Comparison of ENCODE assay signal across 11 cellular contexts in genomic region chr7:28358423-28358868, GRCh38. TPM values are rescaled to one million over a fixed set of nuclear protein-coding genes. Genes with fewer than 3 reads are reported as not detected.
DNase-seq lines count a peak whose midpoint lies in the region; ATAC-seq and TF ChIP-seq lines count a peak whose summit lies in the region.
"Had no signal": no experiment of that assay in that cellular context is flagged by ENCODE, and none has a peak within 500 bp of the region (broad histone marks: within the 10 kb centered on the region; RNA-seq: fewer than 3 reads in every experiment).

No MANE protein-coding gene starts in this region.

- H3K4me1 ChIP-seq in GM23248 (ENCODE audit: insufficient read depth) (peaks cover 39% of the 10 kb centered on the region), Panc1 (ENCODE audit: control insufficient read depth, insufficient read depth, low read length) (0 out of 2 replicates have a peak, but pooled peaks cover 2% of the 10 kb centered on the region)

- H3K4me2 ChIP-seq in GM23248 (ENCODE audit: unreplicated experiment) = peak overlapping the region; percentile 62

- no TSS peak for BruUV-seq in Panc1 (replicated peaks; lab: Mats Ljungman, UMichigan)

- H4K20me1 ChIP-seq in GM23248 (ENCODE audit: insufficient read depth) = no peaks in the 10 kb centered on the region

- peak; percentile 82 for ATAC-seq in Panc1
- ATAC-seq in esophagus mucosa = peak; percentile 80
- no peak for ATAC-seq in GM21576 (IDR thresholded peaks at IDR 0.05; ENCODE audit: unreplicated experiment)

- in situ Hi-C loops in GM23248 (cut with MboI) (no loop called here), Panc1 (cut with HindIII; ENCODE audit: low pct_unique_long_range_greater_than_20kb, low sequenced_read_pairs) (no loop called here)

- peaks cover 50% of the 10 kb centered on the region for H3K4me1 Mint-ChIP-seq in nephron progenitor cell

- H3K9ac ChIP-seq in GM23248 = peak overlapping the region; percentile 1; the same call in 1 of the 2 replicates

- TF ChIP-seq CTCF in Panc1 (IDR thresholded peaks at IDR 0.05) = no peak
- TF ChIP-seq CTCF in nephron progenitor cell (IDR thresholded peaks at IDR 0.05) = no peak

- 17 to 19% methylated on average over 5 of the region's 5 CpGs for WGBS in GM23248 (ENCODE audit: low coverage in 1 of 2, low lambda C conversion rate in 2 of 2, missing lambda C conversion rate in 2 of 2), 2 experiments

- H3K27me3 ChIP-seq in GM23248 (replicated peaks; ENCODE audit: insufficient read depth) (no peaks in the 10 kb centered on the region), Panc1 (ENCODE audit: control insufficient read depth, insufficient read depth, low read length) (no peaks in the 10 kb centered on the region)
- H3K27me3 ChIP-seq: dorsolateral prefrontal cortex had no signal

- H3K27ac ChIP-seq in GM23248 (peak overlapping the region; percentile 46), Panc1 (ENCODE audit: low read length) (no peak overlapping the region)
- H3K27ac ChIP-seq: dorsolateral prefrontal cortex had no signal

- CTCF ChIA-PET in Panc1 (lab: Charles Lee) = interaction anchor here (0.9 kb wide), 1 partner anchor 61 kb away, joined by 3 read pairs; no protein-coding TSS in a partner anchor

- POLR2A ChIA-PET in Panc1 (lab: Charles Lee) = no interaction called here

- H3K4me3 Mint-ChIP-seq in nephron progenitor cell = no peak overlapping the region
- H3K4me3 Mint-ChIP-seq: activated T-cell treated with anti-CD3 and anti-CD28 coated beads, Interleukin-2, amount 50 U/mL, for 24 hours had no signal

- H3K36me3 Mint-ChIP-seq in nephron progenitor cell (ENCODE audit: low read depth) = peaks cover 6% of the 10 kb centered on the region

- intact Hi-C loops in Panc1 (cut with micrococcal nuclease; ENCODE audit: unreplicated experiment) = no loop called here

- H3K9me3 ChIP-seq in GM23248 (ENCODE audit: low read depth) (no peaks in the 10 kb centered on the region), Panc1 (ENCODE audit: control insufficient read depth, insufficient read depth, low read depth, low read length) (no peaks in the 10 kb centered on the region)

- no peaks in the 10 kb centered on the region; the same call in 1 of the 2 replicates for H3K9me2 ChIP-seq in GM23248 (ENCODE audit: insufficient read depth)

- no peak overlapping the region for H3K27ac Mint-ChIP-seq in nephron progenitor cell
- H3K27ac Mint-ChIP-seq: activated T-cell treated with anti-CD3 and anti-CD28 coated beads, Interleukin-2, amount 50 U/mL, for 24 hours had no signal

- H2AFZ ChIP-seq in GM23248 = no peak overlapping the region

- no peak overlapping the region for H3K4me3 ChIP-seq in GM23248
- H3K4me3 ChIP-seq in Panc1 (ENCODE audit: low read depth in 2 of 2, low read length in 2 of 2) = no peak overlapping the region
- H3K4me3 ChIP-seq in skeletal muscle cell (ENCODE audit: low read depth, low read length) = no peak overlapping the region
- H3K4me3 ChIP-seq: dorsolateral prefrontal cortex had no signal

- DNase-seq in GM23248 (peak; percentile 96), Panc1 (ENCODE audit: low read depth, low spot score) (peak; percentile 73), skeletal muscle cell (ENCODE audit: low read depth) (peak; percentile 91), nephron progenitor cell (no peak), T-helper 9 cell (no peak)
- no peak for DNase-seq in NK-92 treated with Interleukin-12 subunit alpha and Interleukin-12 subunit beta, amount 100 ng/mL, for 24 hours (lab: John Stamatoyannopoulos, UW)
- DNase-seq: activated T-cell treated with anti-CD3 and anti-CD28 coated beads, Interleukin-2, amount 50 U/mL, for 24 hours; dorsolateral prefrontal cortex; substantia nigra had no signal

- H3K79me2 ChIP-seq in GM23248 (ENCODE audit: insufficient read depth) = no peaks in the 10 kb centered on the region

- peaks cover 33% of the 10 kb centered on the region for H3F3A ChIP-seq in GM23248 (ENCODE audit: insufficient read depth)

- peaks cover 13% of the 10 kb centered on the region for H3K9me3 Mint-ChIP-seq in nephron progenitor cell
- H3K9me3 Mint-ChIP-seq: activated T-cell treated with anti-CD3 and anti-CD28 coated beads, Interleukin-2, amount 50 U/mL, for 24 hours had no signal

- H3K36me3 ChIP-seq in GM23248 (ENCODE audit: low read depth) (no peaks in the 10 kb centered on the region), Panc1 (ENCODE audit: control insufficient read depth, insufficient read depth, low read length) (no peaks in the 10 kb centered on the region)

- peaks cover 8% of the 10 kb centered on the region for H3K27me3 Mint-ChIP-seq in nephron progenitor cell (ENCODE audit: low read depth, poor library complexity)

RNA-seq across cellular contexts. Expression of gene CREB5, which starts 53.9 kb away (rescaled TPM):
- total RNA-seq in GM23248 (2014; rRNA removed; shearing (Covaris generic)) = 13.6 and 14.8 TPM in 2 replicates
- polyA plus RNA-seq in GM23248 (2016; fragmentation: Nextera tagmentation; extraction: Ambion mirVana) = 15.2 and 19.2 TPM in 2 replicates
- 3.1 TPM for total RNA-seq in Panc1 (2021; ENCODE audit: unreplicated experiment)
- 5.4 TPM for polyA plus RNA-seq in Panc1 (2012; ENCODE audit: insufficient read length)
- total RNA-seq in esophagus mucosa = 2.5 TPM

Comparison
In these comparisons a context has a peak if more than half of its experiments do, and no peak if none do; other contexts are left out.
1. DNase-seq: peak in GM23248 (single experiment), Panc1 (single experiment) and skeletal muscle cell (single experiment); none in NK-92 treated with Interleukin-12 subunit alpha and Interleukin-12 subunit beta, amount 100 ng/mL, for 24 hours (single experiment), nephron progenitor cell (single experiment) and T-helper 9 cell (single experiment).